1 cellular context compared by ENCODE assay signal in the genomic region with DNA sequence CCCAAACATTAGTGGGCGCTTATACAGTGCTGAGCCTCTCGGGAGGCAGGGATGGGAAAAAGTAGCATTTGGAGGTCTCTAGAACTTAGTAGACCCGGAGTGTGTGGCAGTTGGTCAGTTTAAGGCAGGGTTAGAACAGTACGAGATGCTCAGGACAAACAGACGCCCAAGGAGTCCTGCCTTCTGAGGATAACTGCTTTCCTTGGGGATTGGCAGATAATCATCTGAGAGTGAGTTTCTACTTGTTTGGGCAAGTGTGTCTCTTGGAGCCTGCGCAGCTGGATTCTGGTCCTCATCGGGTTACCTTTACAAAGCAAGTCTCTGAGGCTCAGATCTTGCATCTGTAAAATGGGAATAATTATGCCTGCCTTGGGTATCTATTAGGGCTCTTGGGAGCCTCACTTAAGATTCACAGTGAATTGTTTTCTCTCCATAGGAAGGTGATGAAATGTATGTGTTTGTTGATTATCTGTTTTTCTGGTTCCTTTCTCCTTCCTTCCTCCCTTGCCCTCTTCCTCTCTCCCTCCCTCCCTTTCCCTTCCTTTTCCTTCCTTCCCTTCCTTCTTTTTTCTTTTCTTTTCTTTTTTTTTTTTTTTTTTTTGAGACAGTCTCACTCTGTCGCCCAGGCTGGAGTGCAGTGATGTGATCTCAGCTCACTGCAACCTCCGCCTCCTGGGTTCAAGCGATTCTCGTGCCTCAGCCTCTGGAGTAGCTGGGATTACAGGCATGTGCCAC.
TF ChIP-seq lines count a peak whose summit lies in the region.

No MANE protein-coding gene starts in this region.

TF ChIP-seq in IMR-90, 13 proteins besides CTCF, POLR2A, EP300 and RAD21 (continued from another document):
- TF ChIP-seq ELK1 (IDR thresholded peaks at IDR 0.05; ENCODE audit: borderline replicate concordance, low read depth, low read length) (no peak), NFE2L2 (IDR thresholded peaks at IDR 0.05; ENCODE audit: low read depth, low read length) (no peak), MAZ (IDR thresholded peaks at IDR 0.05; ENCODE audit: borderline replicate concordance, low read depth, low read length) (no peak), MXI1 (IDR thresholded peaks at IDR 0.05; ENCODE audit: borderline replicate concordance, low read depth, low read length) (no peak), MAFK (IDR thresholded peaks at IDR 0.05; ENCODE audit: low read depth, low read length) (no peak), CHD1 (IDR thresholded peaks at IDR 0.05; ENCODE audit: low read depth, low read length) (no peak), SMC3 (IDR thresholded peaks at IDR 0.05; ENCODE audit: low read depth, low read length) (no peak), RFX5 (IDR thresholded peaks at IDR 0.05; ENCODE audit: low read depth, low read length) (no peak), BHLHE40 (IDR thresholded peaks at IDR 0.05; ENCODE audit: low read depth, low read length) (no peak), RCOR1 (IDR thresholded peaks at IDR 0.05; ENCODE audit: insufficient replicate concordance, low read length) (no peak), CEBPB (IDR thresholded peaks at IDR 0.05; ENCODE audit: low read depth, low read length) (no peak)
- TF ChIP-seq, protein P1, sequence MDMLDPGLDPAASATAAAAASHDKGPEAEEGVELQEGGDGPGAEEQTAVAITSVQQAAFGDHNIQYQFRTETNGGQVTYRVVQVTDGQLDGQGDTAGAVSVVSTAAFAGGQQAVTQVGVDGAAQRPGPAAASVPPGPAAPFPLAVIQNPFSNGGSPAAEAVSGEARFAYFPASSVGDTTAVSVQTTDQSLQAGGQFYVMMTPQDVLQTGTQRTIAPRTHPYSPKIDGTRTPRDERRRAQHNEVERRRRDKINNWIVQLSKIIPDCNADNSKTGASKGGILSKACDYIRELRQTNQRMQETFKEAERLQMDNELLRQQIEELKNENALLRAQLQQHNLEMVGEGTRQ (IDR thresholded peaks at IDR 0.05; ENCODE audit: low read depth, low read length), result no peak
